ENCODE assay signal across 9 cellular contexts in the genomic region with DNA sequence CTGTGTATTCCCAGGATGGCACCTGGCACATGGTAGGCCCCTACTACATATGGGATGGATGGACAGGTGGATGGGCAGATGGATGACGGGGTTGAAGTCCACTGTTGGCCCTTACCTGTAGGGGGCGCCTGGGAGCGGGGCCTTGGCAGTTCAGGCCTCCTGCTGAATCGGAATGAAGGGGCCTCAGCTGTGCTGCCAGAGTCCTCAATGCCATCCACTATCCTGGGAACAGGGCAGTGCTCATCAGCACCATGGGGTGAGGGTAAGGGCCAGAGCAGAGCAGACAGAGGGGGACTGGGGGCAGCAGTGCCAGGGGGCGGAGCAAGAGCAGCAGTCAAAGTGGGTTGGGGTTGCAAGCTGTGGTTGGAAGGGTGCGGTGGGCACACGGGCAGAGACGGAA. TPM values are rescaled to one million over a fixed set of nuclear protein-coding genes. Genes with fewer than 3 reads are reported as not detected.
A peak's percentile ranks its signal among the peaks of the same experiment; 100 is the strongest.
DNase-seq lines count a peak whose midpoint lies in the region; ATAC-seq and TF ChIP-seq lines count a peak whose summit lies in the region.
"Had no signal": no experiment of that assay in that cellular context is flagged by ENCODE, and none has a peak within 500 bp of the region (broad histone marks: within the 10 kb centered on the region; RNA-seq: fewer than 3 reads in every experiment).

No MANE protein-coding gene starts in this region.

- ATAC-seq in Right ventricle myocardium inferior (no peak), PC-3 (no peak), HG03025 (IDR thresholded peaks at IDR 0.05; ENCODE audit: low FRiP score, unreplicated experiment) (no peak)

- no peaks in the 10 kb centered on the region for H4K20me1 ChIP-seq in PC-3 (ENCODE audit: low read length)

- H3K27ac ChIP-seq in cardiac muscle cell, result no peak overlapping the region
- no peak overlapping the region for H3K27ac ChIP-seq in transverse colon
- H3K27ac ChIP-seq in PC-3 (ENCODE audit: low read length), result no peak overlapping the region

- no peaks in the 10 kb centered on the region for H3K9me2 ChIP-seq in PC-3 (replicated peaks; ENCODE audit: low read length)

- TF ChIP-seq CTCF in cardiac muscle cell (IDR thresholded peaks at IDR 0.05; ENCODE audit: low read depth, low read length) (peak; percentile 51), fibroblast of pulmonary artery (IDR thresholded peaks at IDR 0.05; ENCODE audit: low read length, missing control alignments) (peak; percentile 36), transverse colon (IDR thresholded peaks at IDR 0.05) (peak in 2 of 5 experiments; percentile 12 to 22), PC-3 (conservative IDR thresholded peaks at IDR 0.05; ENCODE audit: low read depth, low read length) (no peak)

- H2AFZ ChIP-seq in PC-3 (ENCODE audit: low read length), result no peak overlapping the region

- no peak for TF ChIP-seq EP300 in transverse colon (IDR thresholded peaks at IDR 0.05; ENCODE audit: low read depth)

- H3K9ac ChIP-seq in PC-3 (ENCODE audit: low read length), result no peak overlapping the region

- H3K4me2 ChIP-seq in PC-3 (ENCODE audit: low read length), result no peak overlapping the region

- TF ChIP-seq POLR2A in transverse colon (IDR thresholded peaks at IDR 0.05), result no peak

- DNase-seq in cardiac muscle cell (ENCODE audit: low read depth in 1 of 2, low spot score in 1 of 2) (no peak), Right ventricle myocardium inferior (ENCODE audit: missing footprints) (no peak), fibroblast of pulmonary artery (ENCODE audit: low read depth) (no peak), transverse colon (peak; percentile 27), PC-3 (no peak), T-helper 9 cell (no peak)
- DNase-seq in activated CD4-positive, alpha-beta T cell treated with anti-CD3 and anti-CD28 coated beads for 48 hours, result peak; percentile 79
- DNase-seq: NCI-H2081 had no signal

- CTCF ChIA-PET in PC-3 (lab: Charles Lee), result no interaction called here

- intact Hi-C loops in Right ventricle myocardium inferior (cut with DNase I), result no loop called here
- intact Hi-C loops in transverse colon (cut with DNase I; ENCODE audit: low total_unique reads), result no loop called here
- intact Hi-C loops in PC-3 (cut with micrococcal nuclease), result no loop called here

- H3K27me3 ChIP-seq in cardiac muscle cell (no peaks in the 10 kb centered on the region), transverse colon (no peaks in the 10 kb centered on the region), PC-3 (ENCODE audit: low read length) (no peaks in the 10 kb centered on the region)

- peaks cover 4% of the 10 kb centered on the region for H3K4me1 ChIP-seq in cardiac muscle cell (ENCODE audit: low read depth)
- no peaks in the 10 kb centered on the region for H3K4me1 ChIP-seq in transverse colon
- no peaks in the 10 kb centered on the region for H3K4me1 ChIP-seq in PC-3 (ENCODE audit: insufficient read depth, low read length)

- in situ Hi-C loops in transverse colon (cut with MboI; ENCODE audit: low pct_ligation_motif_present in 1 of 4, low pct_unique_long_range_greater_than_20kb in 1 of 4, low sequenced_read_pairs in 3 of 4), result no loop called here

- H3K4me3 ChIP-seq in cardiac muscle cell, result no peak overlapping the region
- no peak overlapping the region for H3K4me3 ChIP-seq in fibroblast of pulmonary artery (replicated peaks; ENCODE audit: low read depth, low read length)
- no peak overlapping the region for H3K4me3 ChIP-seq in transverse colon
- H3K4me3 ChIP-seq in PC-3 (ENCODE audit: low read length), result no peak overlapping the region

- WGBS in transverse colon (ENCODE audit: low coverage in 1 of 2), 2 donors, result 58 to 59% methylated on average over 8 of the region's 8 CpGs

- BruUV-seq in PC-3 (replicated peaks; lab: Mats Ljungman, UMichigan), result no TSS peak

- H3K9me3 ChIP-seq in cardiac muscle cell (ENCODE audit: low read depth) (no peaks in the 10 kb centered on the region), transverse colon (no peaks in the 10 kb centered on the region), PC-3 (ENCODE audit: low read length) (no peaks in the 10 kb centered on the region)

- H3K36me3 ChIP-seq in cardiac muscle cell (no peaks in the 10 kb centered on the region), transverse colon (no peaks in the 10 kb centered on the region), PC-3 (ENCODE audit: low read depth, low read length) (no peaks in the 10 kb centered on the region)

- no peaks in the 10 kb centered on the region for H3F3A ChIP-seq in PC-3 (ENCODE audit: low read length, unreplicated experiment)

- POLR2A ChIA-PET in PC-3 (lab: Charles Lee; ENCODE audit: unreplicated experiment), result no interaction called here

- no peaks in the 10 kb centered on the region for H3K79me2 ChIP-seq in PC-3 (ENCODE audit: low read length)

RNA-seq across cellular contexts. Expression of a gene that starts 8.3 kb away (rescaled TPM):
- 41.8 and 53.8 TPM in 2 replicates for total RNA-seq in cardiac muscle cell
- 44.8 and 65.1 TPM in 2 replicates for polyA plus RNA-seq in cardiac muscle cell
- 45.6 TPM for total RNA-seq in Right ventricle myocardium inferior
- 100 to 1,000 TPM in 2 of 4 donors, 10 to 100 TPM in 2; 40.8 to 172 (median 112) TPM for total RNA-seq in transverse colon
- not detected in 2 replicates for total RNA-seq in PC-3 (2014; rRNA removed)

RNA-seq across cellular contexts. Expression of a gene that starts 17.8 kb away (rescaled TPM):
- total RNA-seq in cardiac muscle cell (not detected in 2 replicates), Right ventricle myocardium inferior (0.24 TPM), transverse colon (not detected), PC-3 (2014; rRNA removed) (not detected in 2 replicates)
- polyA plus RNA-seq in cardiac muscle cell, result not detected in 2 replicates

RNA-seq across cellular contexts. Expression of a gene that starts 22.1 kb away (rescaled TPM):
- total RNA-seq in cardiac muscle cell, result 1.3 TPM in 1 of 2 replicates, not detected in the other
- 1.9 TPM in 1 of 2 replicates, not detected in the other for polyA plus RNA-seq in cardiac muscle cell
- total RNA-seq in Right ventricle myocardium inferior, result not detected
- total RNA-seq in transverse colon, result not detected
- not detected in 2 replicates for total RNA-seq in PC-3 (2014; rRNA removed)

RNA-seq across cellular contexts. Expression of a gene that starts 31.2 kb away (rescaled TPM):
- total RNA-seq in cardiac muscle cell (7.3 and 13.5 TPM in 2 replicates), Right ventricle myocardium inferior (7.1 TPM), transverse colon (10 to 100 TPM; 10.8 to 34.6 (median 32.2) TPM), PC-3 (2014; rRNA removed) (not detected in 2 replicates)
- 7.4 and 13.4 TPM in 2 replicates for polyA plus RNA-seq in cardiac muscle cell

RNA-seq across cellular contexts. Expression of a gene that starts 40.5 kb away (rescaled TPM):
- total RNA-seq in cardiac muscle cell, result 0.06 and 0.67 TPM in 2 replicates
- polyA plus RNA-seq in cardiac muscle cell, result 0.51 and 0.52 TPM in 2 replicates
- 0.11 TPM for total RNA-seq in Right ventricle myocardium inferior
- under 1 TPM in 1 of 4 donors, not detected in 3; 0.14 TPM for total RNA-seq in transverse colon
- total RNA-seq in PC-3 (2014; rRNA removed), result not detected in 2 replicates

Comparison
In these comparisons a context has a peak if more than half of its experiments do, and no peak if none do; other contexts are left out.
1. DNase-seq: peak in activated CD4-positive, alpha-beta T cell treated with anti-CD3 and anti-CD28 coated beads for 48 hours (single experiment) and transverse colon (single experiment); none in cardiac muscle cell (0 of 2), Right ventricle myocardium inferior (single experiment), fibroblast of pulmonary artery (single experiment), PC-3 (single experiment) and T-helper 9 cell (single experiment).
2. RNA of a gene that starts 8.3 kb away (total RNA-seq): 40.8 to 172 TPM in transverse colon, 45.6 TPM in Right ventricle myocardium inferior (single experiment) and 41.8 to 53.8 TPM in cardiac muscle cell; not detected in PC-3; every median in the first group is over 10 times any median in the second.